ENCODE assay signal across 27 cellular contexts in genomic region chr2:29284671-29285070, GRCh38.
DNase-seq lines count a peak whose midpoint lies in the region; FAIRE-seq lines count a peak whose summit lies in the region.
"Had no signal": no experiment of that assay in that cellular context is flagged by ENCODE, and none has a peak within 500 bp of the region (broad histone marks: within the 10 kb centered on the region; RNA-seq: fewer than 3 reads in every experiment).

No MANE protein-coding gene starts in this region.

- FAIRE-seq in GM19239 (lab: Jason Lieb, UNC), result no peak
- FAIRE-seq: A204.1, A549, D721Med had no signal

- DNase-seq in islet precursor cell (peak; percentile 25), mesenteric fat pad (ENCODE audit: low spot score) (peak; percentile 65), NCI-H1417 treated with DMSO at 0.1 percent for 48 hours (lab: John Stamatoyannopoulos, UW) (no peak), GM19239 (ENCODE audit: insufficient read length, low spot score) (no peak)
- DNase-seq: 8988T; ACHN; AML-193; BE2C; C1 segment of cervical spinal cord; Caco-2; Calu3; CD4-positive, alpha-beta memory T cell; CD4-positive, alpha-beta T cell; CD4-positive, CD25-positive, alpha-beta regulatory T cell; CD8-positive, alpha-beta memory T cell; CD8-positive, alpha-beta T cell; COR-L47; DMS 273 treated with DMSO at 0.1 percent for 48 hours; DMS153; DMS53; DMS79; DMS79 treated with DMSO at 0.1 percent for 48 hours; DND-41; EL had no signal

Comparison
In these comparisons a context has a peak if more than half of its experiments do, and no peak if none do; other contexts are left out.
1. DNase-seq: peak in islet precursor cell (single experiment) and mesenteric fat pad (single experiment); none in NCI-H1417 treated with DMSO at 0.1 percent for 48 hours (single experiment) and GM19239 (single experiment).